In genomic region chr3:18443670-18444596, GRCh38 we compare ENCODE assay signal across 8 cellular contexts. TPM values are rescaled to one million over a fixed set of nuclear protein-coding genes. Genes with fewer than 3 reads are reported as not detected.
DNase-seq lines count a peak whose midpoint lies in the region; FAIRE-seq and TF ChIP-seq lines count a peak whose summit lies in the region.

No MANE protein-coding gene starts in this region.

- DNase-seq in BE2C, result no peak
- DNase-seq in activated effector memory CD4-positive, alpha-beta T cell treated with anti-CD3 and anti-CD28 coated beads, Interleukin-2, amount 50 U/mL, for 16 hours, result peak; percentile 68
- peak; percentile 74 for DNase-seq in cardiac septum (ENCODE audit: low spot score)
- peak in 8 of 10 donors; percentile 14 to 86 (median 32) for DNase-seq in posterior cingulate gyrus
- DNase-seq in GM12892 (ENCODE audit: insufficient read length), result no peak
- no peak for DNase-seq in NCI-H2107 (lab: John Stamatoyannopoulos, UW)
- no peak for DNase-seq in GM10266 (ENCODE audit: extremely low spot score)

- H3K36me3 ChIP-seq in BE2C, result no peaks in the 10 kb centered on the region
- H3K36me3 ChIP-seq in KOPT-K1 (ENCODE audit: insufficient read depth, low read length), result peaks cover 4% of the 10 kb centered on the region; the same call in 1 of the 2 replicates

- FAIRE-seq in GM12892 (lab: Jason Lieb, UNC), result no peak

- TF ChIP-seq POLR2A in GM12892 (IDR thresholded peaks at IDR 0.05; ENCODE audit: low read depth, low read length), result no peak

- no peaks in the 10 kb centered on the region for H3K9me3 ChIP-seq in BE2C
- H3K9me3 ChIP-seq in KOPT-K1 (ENCODE audit: insufficient read depth, low read length, poor library complexity, severe bottlenecking), result peaks cover 6% of the 10 kb centered on the region

- no peaks in the 10 kb centered on the region for H3K4me1 ChIP-seq in BE2C

- intact Hi-C loops in cardiac septum (cut with DNase I), result loop anchor here (2.0 kb wide), 1 partner anchor 19 kb away; the partner anchor contains the start of gene SATB1
- intact Hi-C loops in posterior cingulate gyrus (cut with DNase I), result no loop called here

- H3K27ac ChIP-seq in KOPT-K1 (ENCODE audit: low read depth, low read length, poor library complexity, severe bottlenecking), result peak overlapping the region; percentile 87

- no peak for TF ChIP-seq CTCF in BE2C (IDR thresholded peaks at IDR 0.05; ENCODE audit: low read depth, low read length)
- TF ChIP-seq CTCF in GM10266 (IDR thresholded peaks at IDR 0.05; ENCODE audit: control insufficient read depth, insufficient read depth, low read depth, missing control alignments), result no peak

- H3K4me3 ChIP-seq in BE2C (ENCODE audit: low read depth, low read length), result peak overlapping the region; percentile 42

- H3K27me3 ChIP-seq in BE2C, result peaks cover 41% of the 10 kb centered on the region

RNA-seq across cellular contexts. Expression of gene SATB1, which starts 18.8 kb away (rescaled TPM):
- 3.2 TPM for polyA plus RNA-seq in BE2C (2012; ENCODE audit: insufficient read depth, insufficient read length, low read depth)
- 56.9 TPM for total RNA-seq in cardiac septum
- 0.08 TPM for polyA plus RNA-seq in GM12892 (2012; ENCODE audit: missing spikeins)

Comparison
In these comparisons a context has a peak if more than half of its experiments do, and no peak if none do; other contexts are left out.
1. DNase-seq: peak in activated effector memory CD4-positive, alpha-beta T cell treated with anti-CD3 and anti-CD28 coated beads, Interleukin-2, amount 50 U/mL, for 16 hours (single experiment), cardiac septum (single experiment) and posterior cingulate gyrus (8 of 10); none in BE2C (single experiment), GM12892 (single experiment), NCI-H2107 (single experiment) and GM10266 (single experiment).